In the genomic region with DNA sequence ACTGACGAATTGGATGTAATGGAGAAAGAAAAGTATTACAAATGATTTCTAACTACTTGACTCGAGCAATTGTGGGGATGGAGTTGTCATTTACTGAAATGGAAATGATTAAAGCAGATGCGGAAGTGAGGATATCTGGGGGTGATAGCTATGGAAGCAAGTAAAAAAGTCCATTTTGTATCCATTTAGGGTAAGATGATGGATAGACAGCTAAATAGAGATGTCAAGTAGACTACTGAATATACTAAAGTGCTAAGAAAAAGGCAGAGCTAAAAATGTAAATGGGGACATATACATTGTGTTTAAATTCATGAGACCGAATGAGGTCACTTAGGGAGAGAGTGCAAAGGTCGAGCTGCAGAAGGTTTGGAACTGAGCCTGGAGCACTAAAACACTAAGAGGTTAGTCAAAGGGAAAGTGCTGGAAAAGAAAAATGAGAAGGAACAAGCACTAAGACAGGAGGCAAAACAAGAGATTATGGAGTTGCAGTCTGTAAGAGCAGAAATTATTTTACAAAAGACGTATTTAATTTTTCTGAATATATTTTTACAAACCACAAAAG, we compare ENCODE assay signal across 2 cellular contexts.
A peak's percentile ranks its signal among the peaks of the same experiment; 100 is the strongest.
TF ChIP-seq lines count a peak whose summit lies in the region.

No MANE protein-coding gene starts in this region.

TF ChIP-seq in HepG2, 621 proteins besides CTCF, POLR2A, EP300 and RAD21:
- TF ChIP-seq, protein P1, sequence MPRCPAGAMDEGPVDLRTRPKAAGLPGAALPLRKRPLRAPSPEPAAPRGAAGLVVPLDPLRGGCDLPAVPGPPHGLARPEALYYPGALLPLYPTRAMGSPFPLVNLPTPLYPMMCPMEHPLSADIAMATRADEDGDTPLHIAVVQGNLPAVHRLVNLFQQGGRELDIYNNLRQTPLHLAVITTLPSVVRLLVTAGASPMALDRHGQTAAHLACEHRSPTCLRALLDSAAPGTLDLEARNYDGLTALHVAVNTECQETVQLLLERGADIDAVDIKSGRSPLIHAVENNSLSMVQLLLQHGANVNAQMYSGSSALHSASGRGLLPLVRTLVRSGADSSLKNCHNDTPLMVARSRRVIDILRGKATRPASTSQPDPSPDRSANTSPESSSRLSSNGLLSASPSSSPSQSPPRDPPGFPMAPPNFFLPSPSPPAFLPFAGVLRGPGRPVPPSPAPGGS (CRISPR knock-in tag; IDR thresholded peaks at IDR 0.05) = no peak
- TF ChIP-seq HNRNPK (IDR thresholded peaks at IDR 0.05; ENCODE audit: low read depth, low read length, poor library complexity, severe bottlenecking) = no peak
- TF ChIP-seq, protein P2, sequence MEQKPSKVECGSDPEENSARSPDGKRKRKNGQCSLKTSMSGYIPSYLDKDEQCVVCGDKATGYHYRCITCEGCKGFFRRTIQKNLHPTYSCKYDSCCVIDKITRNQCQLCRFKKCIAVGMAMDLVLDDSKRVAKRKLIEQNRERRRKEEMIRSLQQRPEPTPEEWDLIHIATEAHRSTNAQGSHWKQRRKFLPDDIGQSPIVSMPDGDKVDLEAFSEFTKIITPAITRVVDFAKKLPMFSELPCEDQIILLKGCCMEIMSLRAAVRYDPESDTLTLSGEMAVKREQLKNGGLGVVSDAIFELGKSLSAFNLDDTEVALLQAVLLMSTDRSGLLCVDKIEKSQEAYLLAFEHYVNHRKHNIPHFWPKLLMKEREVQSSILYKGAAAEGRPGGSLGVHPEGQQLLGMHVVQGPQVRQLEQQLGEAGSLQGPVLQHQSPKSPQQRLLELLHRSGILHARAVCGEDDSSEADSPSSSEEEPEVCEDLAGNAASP (CRISPR knock-in tag; IDR thresholded peaks at IDR 0.05; ENCODE audit: borderline replicate concordance) = peak; percentile 18; the same call in 1 of the 2 replicates
- no peak for TF ChIP-seq ZNF543 (CRISPR knock-in tag; IDR thresholded peaks at IDR 0.05)

TF ChIP-seq in SK-N-SH, 30 proteins besides CTCF, POLR2A, EP300 and RAD21 (continued from another document):
- TF ChIP-seq JUND (IDR thresholded peaks at IDR 0.05) (no peak), FOSL2 (IDR thresholded peaks at IDR 0.05; ENCODE audit: borderline replicate concordance, low read depth) (no peak), ELF1 (IDR thresholded peaks at IDR 0.05) (no peak)
